ENCODE assay signal across 16 cellular contexts in genomic region chr3:185693985-185694675, GRCh38.
DNase-seq lines count a peak whose midpoint lies in the region; ATAC-seq and TF ChIP-seq lines count a peak whose summit lies in the region.
"Had no signal": no experiment of that assay in that cellular context is flagged by ENCODE, and none has a peak within 500 bp of the region (broad histone marks: within the 10 kb centered on the region; RNA-seq: fewer than 3 reads in every experiment).

No MANE protein-coding gene starts in this region.

- POLR2A ChIA-PET in SK-N-SH (lab: Yijun Ruan, JAX) (no interaction called here), T-cell (lab: Charles Lee) (no interaction called here)

- H3K79me2 ChIP-seq in GM23248 (ENCODE audit: insufficient read depth): peaks cover 95% of the 10 kb centered on the region
- peaks cover 64% of the 10 kb centered on the region for H3K79me2 ChIP-seq in SK-N-SH (ENCODE audit: insufficient read depth)

- H3K9ac ChIP-seq in GM23248 (peak overlapping the region; percentile 43), SK-N-SH (peak overlapping the region; percentile 43)

- peak; percentile 69 for DNase-seq in GM23248
- no peak for DNase-seq in SK-N-SH
- DNase-seq in fibroblast of mammary gland (ENCODE audit: low read depth): peak; percentile 71
- peak; percentile 51 for DNase-seq in renal cortical epithelial cell (ENCODE audit: low read depth)
- no peak for DNase-seq in aorta
- DNase-seq in T-cell: no peak
- no peak for DNase-seq in NCI-H345 treated with DMSO at 0.1 percent for 48 hours (lab: John Stamatoyannopoulos, UW; ENCODE audit: unreplicated experiment)
- DNase-seq: CD8-positive, alpha-beta T cell; left lung; naive thymus-derived CD8-positive, alpha-beta T cell; NCI-H1048; NCI-H2227 treated with DMSO at 0.1 percent for 48 hours; retina had no signal

- WGBS in GM23248 (ENCODE audit: low coverage in 1 of 2, low lambda C conversion rate in 2 of 2, missing lambda C conversion rate in 2 of 2), 2 experiments: 29 to 33% methylated on average over 4 of the region's 4 CpGs
- 29% methylated on average over 4 of the region's 4 CpGs for WGBS in SK-N-SH (ENCODE audit: low lambda C conversion rate)
- 69 to 70% methylated on average over 4 of the region's 4 CpGs for WGBS in aorta, 2 donors

- H3K4me1 ChIP-seq in GM23248 (ENCODE audit: insufficient read depth) (peaks cover 26% of the 10 kb centered on the region), SK-N-SH (ENCODE audit: control insufficient read depth in 1 of 2, insufficient read depth in 2 of 2, low read depth in 1 of 2, low read length in 1 of 2) (peaks cover 0 to 38% of the 10 kb centered on the region in 2 experiments; a peak in 3 of 4 replicates), aorta (ENCODE audit: control insufficient read depth in 1 of 2, insufficient read depth in 2 of 2, low read length in 2 of 2) (no peaks in the 10 kb centered on the region)
- H3K4me1 ChIP-seq: left lung had no signal

- ATAC-seq in aorta (ENCODE audit: low FRiP score): no peak
- ATAC-seq in T-cell (replicated peaks in 1 of 4): no peak
- no peak for ATAC-seq in HG03378 (IDR thresholded peaks at IDR 0.05; ENCODE audit: unreplicated experiment)
- ATAC-seq: CD8-positive, alpha-beta T cell; left lung; naive thymus-derived CD8-positive, alpha-beta T cell had no signal

- H3K9me2 ChIP-seq in GM23248 (ENCODE audit: insufficient read depth) (no peaks in the 10 kb centered on the region), SK-N-SH (no peaks in the 10 kb centered on the region)

- H3K36me3 ChIP-seq in GM23248 (ENCODE audit: low read depth): peaks cover 17% of the 10 kb centered on the region
- H3K36me3 ChIP-seq in SK-N-SH (replicated peaks in 1 of 2; ENCODE audit: control insufficient read depth in 1 of 2, insufficient read depth in 2 of 2, low read length in 1 of 2): peaks cover 3 to 26% of the 10 kb centered on the region in 2 experiments
- no peaks in the 10 kb centered on the region for H3K36me3 ChIP-seq in aorta (ENCODE audit: control insufficient read depth in 1 of 2, insufficient read depth in 2 of 2, low read length in 1 of 2)
- H3K36me3 ChIP-seq: left lung had no signal

- no peaks in the 10 kb centered on the region for H3K4me1 Mint-ChIP-seq in T-cell
- H3K4me1 Mint-ChIP-seq: naive thymus-derived CD8-positive, alpha-beta T cell had no signal

- no peaks in the 10 kb centered on the region for H3K9me3 Mint-ChIP-seq in T-cell
- H3K9me3 Mint-ChIP-seq: CD8-positive, alpha-beta T cell; naive thymus-derived CD8-positive, alpha-beta T cell; type B pancreatic cell had no signal

- no peak overlapping the region for H3K27ac Mint-ChIP-seq in T-cell
- H3K27ac Mint-ChIP-seq: CD8-positive, alpha-beta T cell; naive thymus-derived CD8-positive, alpha-beta T cell; type B pancreatic cell had no signal

- no peak for TF ChIP-seq EP300 in SK-N-SH (IDR thresholded peaks at IDR 0.05; ENCODE audit: borderline replicate concordance in 1 of 2, low read depth in 1 of 2, low read length in 1 of 2)

- H3K4me3 Mint-ChIP-seq in T-cell: no peak overlapping the region
- H3K4me3 Mint-ChIP-seq: CD8-positive, alpha-beta T cell; naive thymus-derived CD8-positive, alpha-beta T cell; type B pancreatic cell had no signal

- H3K9me3 ChIP-seq in GM23248 (ENCODE audit: low read depth): no peaks in the 10 kb centered on the region
- no peaks in the 10 kb centered on the region for H3K9me3 ChIP-seq in SK-N-SH
- H3K9me3 ChIP-seq in aorta (ENCODE audit: control insufficient read depth, low read length): no peaks in the 10 kb centered on the region
- H3K9me3 ChIP-seq: left lung had no signal

- CTCF ChIA-PET in SK-N-SH (lab: Yijun Ruan, JAX) (interaction anchor here (1.1 to 3.6 kb wide), 3 partner anchors 17 to 74 kb away, joined by 4 to 20 read pairs (median 6); no protein-coding TSS in a partner anchor), T-cell (lab: Charles Lee) (no interaction called here)

- intact Hi-C loops in aorta (cut with DNase I): no loop called here

- in situ Hi-C loops in GM23248 (cut with MboI): no loop called here

- TF ChIP-seq CTCF in SK-N-SH (IDR thresholded peaks at IDR 0.05) (no peak), fibroblast of mammary gland (conservative IDR thresholded peaks at IDR 0.05; ENCODE audit: control insufficient read depth, insufficient read depth, low read depth, low read length) (no peak)

- no peaks in the 10 kb centered on the region for H3K36me3 Mint-ChIP-seq in T-cell
- H3K36me3 Mint-ChIP-seq: CD8-positive, alpha-beta T cell; naive thymus-derived CD8-positive, alpha-beta T cell had no signal

- no peak overlapping the region for H2AFZ ChIP-seq in GM23248
- no peak overlapping the region for H2AFZ ChIP-seq in SK-N-SH (ENCODE audit: low read depth)

- TF ChIP-seq RAD21 in SK-N-SH (IDR thresholded peaks at IDR 0.05; ENCODE audit: low read length): no peak

- H3K4me2 ChIP-seq in GM23248 (ENCODE audit: unreplicated experiment) (peak overlapping the region; percentile 67), SK-N-SH (peak overlapping the region; percentile 31)

- peak overlapping the region; percentile 71 for H3K27ac ChIP-seq in GM23248
- H3K27ac ChIP-seq in SK-N-SH (ENCODE audit: low read depth in 2 of 2, low read length in 1 of 2): peak overlapping the region in 1 of 2 experiments; percentile 87; a peak in 2 of 4 replicates
- no peak overlapping the region for H3K27ac ChIP-seq in aorta (ENCODE audit: low read depth in 1 of 2, low read length in 2 of 2)
- H3K27ac ChIP-seq: left lung, VCaP had no signal

- H3K27me3 ChIP-seq in GM23248 (replicated peaks; ENCODE audit: insufficient read depth) (no peaks in the 10 kb centered on the region), SK-N-SH (ENCODE audit: insufficient read depth) (no peaks in the 10 kb centered on the region), aorta (ENCODE audit: control insufficient read depth in 1 of 2, insufficient read depth in 2 of 2, low read length in 1 of 2) (no peaks in the 10 kb centered on the region)
- H3K27me3 ChIP-seq: left lung had no signal

- no peaks in the 10 kb centered on the region for H4K20me1 ChIP-seq in GM23248 (ENCODE audit: insufficient read depth)
- H4K20me1 ChIP-seq in SK-N-SH (ENCODE audit: insufficient read depth): no peaks in the 10 kb centered on the region; the same call in 1 of the 2 replicates

- H3F3A ChIP-seq in GM23248 (ENCODE audit: insufficient read depth) (peaks cover 36% of the 10 kb centered on the region), SK-N-SH (replicated peaks; ENCODE audit: insufficient read depth) (peaks cover 29% of the 10 kb centered on the region)

- H3K27me3 Mint-ChIP-seq in T-cell: peaks cover 0 to 2% of the 10 kb centered on the region in 2 donors
- H3K27me3 Mint-ChIP-seq: type B pancreatic cell had no signal

- peak overlapping the region; percentile 6; the same call in 1 of the 2 replicates for H3K4me3 ChIP-seq in GM23248
- no peak overlapping the region for H3K4me3 ChIP-seq in SK-N-SH (ENCODE audit: low read depth in 2 of 2, low read length in 1 of 2)
- no peak overlapping the region for H3K4me3 ChIP-seq in fibroblast of mammary gland (ENCODE audit: control insufficient read depth, low read depth, low read length)
- no peak overlapping the region for H3K4me3 ChIP-seq in aorta (ENCODE audit: low read length in 2 of 2)
- H3K4me3 ChIP-seq: left lung had no signal

TF ChIP-seq in SK-N-SH, 30 proteins besides CTCF, POLR2A, EP300 and RAD21:
- TF ChIP-seq RCOR1 (IDR thresholded peaks at IDR 0.05; ENCODE audit: low read length) (no peak), JUND (IDR thresholded peaks at IDR 0.05) (0 out of 2 replicates have a peak, but pooled peaks have one; percentile 24), POLR2AphosphoS5 (IDR thresholded peaks at IDR 0.05; ENCODE audit: low read depth, low read length) (no peak), TCF12 (IDR thresholded peaks at IDR 0.05) (peak; percentile 20; the same call in 1 of the 2 replicates), FOSL2 (IDR thresholded peaks at IDR 0.05; ENCODE audit: borderline replicate concordance, low read depth) (0 out of 2 replicates have a peak, but pooled peaks have one; percentile 13), PBX3 (IDR thresholded peaks at IDR 0.05) (0 out of 2 replicates have a peak, but pooled peaks have one; percentile 2)

Comparison
In these comparisons a context has a peak if more than half of its experiments do, and no peak if none do; other contexts are left out.
1. DNase-seq: peak in GM23248 (single experiment), fibroblast of mammary gland (single experiment) and renal cortical epithelial cell (single experiment); none in SK-N-SH (single experiment), aorta (0 of 2), T-cell (0 of 34) and NCI-H345 treated with DMSO at 0.1 percent for 48 hours (single experiment).